ENCODE assay signal across 8 cellular contexts in the genomic region with DNA sequence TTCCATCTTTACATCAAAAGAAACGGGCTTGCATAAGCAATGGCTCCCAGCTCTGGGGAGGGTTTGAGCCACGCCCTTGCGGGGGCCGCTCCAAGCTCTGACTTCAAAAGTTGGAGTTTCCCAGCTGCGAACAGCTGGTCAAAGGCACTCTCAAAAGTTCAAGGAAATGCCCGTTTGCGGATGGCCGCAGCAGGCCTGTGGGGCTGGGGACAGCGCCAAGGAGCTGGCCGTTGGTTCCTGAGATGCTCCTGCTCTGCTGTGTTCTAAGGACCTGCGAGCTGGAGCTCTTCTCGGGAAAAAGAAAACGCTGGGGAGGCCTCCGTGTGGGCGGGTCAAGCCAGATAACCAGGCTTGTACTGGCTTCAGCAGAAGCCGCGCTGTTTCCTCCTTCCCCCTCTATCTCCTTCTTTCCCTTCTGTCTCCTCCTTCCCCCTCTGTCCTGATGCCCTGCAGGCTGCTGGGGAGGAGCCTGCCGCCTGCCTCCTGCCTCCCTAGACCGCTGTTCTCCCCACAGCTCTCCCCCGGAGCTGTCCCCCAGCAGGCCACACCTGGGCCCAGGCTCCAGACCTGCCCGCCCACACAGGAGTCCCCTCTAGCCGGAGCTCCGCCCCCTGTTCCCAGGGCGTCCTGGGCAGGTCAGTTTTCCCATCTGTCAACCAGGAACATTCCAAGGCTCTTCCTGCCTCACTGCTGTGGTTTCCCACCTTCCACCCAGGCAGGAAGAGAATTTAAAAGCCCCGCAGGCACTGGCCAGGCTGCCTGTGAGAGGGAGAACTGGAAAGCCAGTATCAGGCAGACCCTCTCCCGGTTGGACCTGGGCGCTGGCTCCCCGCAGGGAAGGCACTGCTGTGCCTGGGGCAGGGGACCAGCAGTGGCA. TPM values are rescaled to one million over a fixed set of nuclear protein-coding genes. Genes with fewer than 3 reads are reported as not detected.
DNase-seq lines count a peak whose midpoint lies in the region; ATAC-seq and TF ChIP-seq lines count a peak whose summit lies in the region.
"Had no signal": no experiment of that assay in that cellular context is flagged by ENCODE, and none has a peak within 500 bp of the region (broad histone marks: within the 10 kb centered on the region; RNA-seq: fewer than 3 reads in every experiment).

No MANE protein-coding gene starts in this region.

- no peaks in the 10 kb centered on the region for H3K9me3 Mint-ChIP-seq in endodermal cell
- no peaks in the 10 kb centered on the region for H3K9me3 Mint-ChIP-seq in CD8-positive, alpha-beta T cell
- H3K9me3 Mint-ChIP-seq: T-cell had no signal

- WGBS in endodermal cell (ENCODE audit: insufficient coverage in 1 of 2, insufficient read length in 1 of 2), 2 experiments, result 10 to 26% methylated on average over 11 to 28 of the region's 28 CpGs

- H3K4me1 ChIP-seq in HEK293 (ENCODE audit: control insufficient read depth, insufficient read depth, low read length), result no peaks in the 10 kb centered on the region; the same call in 1 of the 2 replicates
- H3K4me1 ChIP-seq in PC-9 (replicated peaks; ENCODE audit: insufficient read depth), result peaks cover 10% of the 10 kb centered on the region; the same call in 1 of the 2 replicates
- H3K4me1 ChIP-seq in endodermal cell (ENCODE audit: control insufficient read depth, insufficient read depth, low read length), result no peaks in the 10 kb centered on the region
- peaks cover 12% of the 10 kb centered on the region for H3K4me1 ChIP-seq in mucosa of descending colon (ENCODE audit: low read depth)
- H3K4me1 ChIP-seq in CD8-positive, alpha-beta T cell (ENCODE audit: insufficient read depth, low read length), result no peaks in the 10 kb centered on the region

- peaks cover 0 to 22% of the 10 kb centered on the region in 2 experiments; a peak in 1 of 3 replicates for H3K36me3 ChIP-seq in HEK293 (ENCODE audit: control insufficient read depth in 2 of 2, insufficient read depth in 1 of 2, low read length in 2 of 2)
- H3K36me3 ChIP-seq in PC-9 (ENCODE audit: low read depth), result peaks cover 21% of the 10 kb centered on the region; the same call in 1 of the 2 replicates
- H3K36me3 ChIP-seq in endodermal cell (ENCODE audit: control insufficient read depth, insufficient read depth, low read length), result peaks cover 22% of the 10 kb centered on the region
- H3K36me3 ChIP-seq in mucosa of descending colon (ENCODE audit: low read depth), result no peaks in the 10 kb centered on the region
- no peaks in the 10 kb centered on the region for H3K36me3 ChIP-seq in CD8-positive, alpha-beta T cell (ENCODE audit: insufficient read depth, low read length)

- no peaks in the 10 kb centered on the region for H4K20me1 ChIP-seq in PC-9 (ENCODE audit: insufficient read depth)

- H3K79me2 ChIP-seq in PC-9 (ENCODE audit: low read depth), result no peaks in the 10 kb centered on the region

- H3K27ac Mint-ChIP-seq in endodermal cell, result peak overlapping the region; percentile 81
- H3K27ac Mint-ChIP-seq in CD8-positive, alpha-beta T cell, result no peak overlapping the region
- H3K27ac Mint-ChIP-seq: T-cell had no signal

- peak overlapping the region; percentile 73 for H2AFZ ChIP-seq in PC-9

- H3K9me2 ChIP-seq in PC-9 (ENCODE audit: insufficient read depth), result no peaks in the 10 kb centered on the region

- peaks cover 11% of the 10 kb centered on the region for H3K36me3 Mint-ChIP-seq in endodermal cell (ENCODE audit: low read depth)
- H3K36me3 Mint-ChIP-seq in CD8-positive, alpha-beta T cell, result peaks cover 26% of the 10 kb centered on the region

- DNase-seq in PC-9, result peak; percentile 63 to 76
- DNase-seq in endodermal cell, result peak; percentile 98
- DNase-seq in mucosa of descending colon, result peak; percentile 69 to 84 (median 74)
- no peak for DNase-seq in anterior cingulate cortex (lab: John Stamatoyannopoulos, UW)
- no peak for DNase-seq in NOMO-1 treated with DMSO at 0.1 percent for 48 hours (lab: John Stamatoyannopoulos, UW; ENCODE audit: unreplicated experiment)
- DNase-seq in CD8-positive, alpha-beta T cell, result no peak
- DNase-seq: T-cell had no signal

- peak overlapping the region; percentile 81 for H3K4me2 ChIP-seq in PC-9

- H3K27me3 ChIP-seq in PC-9 (ENCODE audit: insufficient read depth, low read depth), result no peaks in the 10 kb centered on the region
- H3K27me3 ChIP-seq in endodermal cell (ENCODE audit: control insufficient read depth, insufficient read depth, low read length, poor library complexity, severe bottlenecking), result no peaks in the 10 kb centered on the region
- no peaks in the 10 kb centered on the region for H3K27me3 ChIP-seq in CD8-positive, alpha-beta T cell (ENCODE audit: insufficient read depth, low read length)

- H3F3A ChIP-seq in PC-9 (ENCODE audit: insufficient read depth, low read depth), result peaks cover 12% of the 10 kb centered on the region

- intact Hi-C loops in PC-9 (cut with micrococcal nuclease; ENCODE audit: unreplicated experiment), result loop anchor here (10.0 kb wide), 1 partner anchor 423 kb away; a partner anchor contains a TSS
- intact Hi-C loops in mucosa of descending colon (cut with DNase I, micrococcal nuclease), result loop anchor here in 1 of 2 donors (10.0 kb wide), 1 partner anchor 243 kb away; no protein-coding TSS in a partner anchor
- intact Hi-C loops in CD8-positive, alpha-beta T cell (cut with DNase I, micrococcal nuclease), result no loop called here

- H3K9ac ChIP-seq in endodermal cell (ENCODE audit: extremely low read depth, low read length, poor library complexity, severe bottlenecking), result peak overlapping the region; percentile 38

- H3K4me3 Mint-ChIP-seq in endodermal cell, result peak overlapping the region; percentile 49
- no peak overlapping the region for H3K4me3 Mint-ChIP-seq in CD8-positive, alpha-beta T cell

- TF ChIP-seq CTCF in HEK293 (tag by site-specific recombination; IDR thresholded peaks at IDR 0.05) (no peak), PC-9 (conservative IDR thresholded peaks at IDR 0.05) (no peak), endodermal cell (conservative IDR thresholded peaks at IDR 0.05) (no peak), mucosa of descending colon (IDR thresholded peaks at IDR 0.05) (no peak)
- no peak for TF ChIP-seq CTCF in CD8-positive, alpha-beta T cell (IDR thresholded peaks at IDR 0.05)

- ATAC-seq in mucosa of descending colon, result peak; percentile 88
- ATAC-seq in CD8-positive, alpha-beta T cell, result no peak

- CTCF ChIA-PET in HEK293 (lab: Yijun Ruan, JAX) (interaction anchor here (0.6 to 2.6 kb wide), 17 partner anchors 9 to 378 kb away, joined by 3 to 23 read pairs (median 3); no protein-coding TSS in a partner anchor), PC-9 (lab: Charles Lee) (interaction anchor here (0.8 to 1.6 kb wide), 4 partner anchors 9 to 377 kb away, joined by 3 to 6 read pairs (median 5); no protein-coding TSS in a partner anchor)
- CTCF ChIA-PET in CD8-positive, alpha-beta T cell (lab: Charles Lee), result interaction anchor here (0.8 to 3.0 kb wide), 8 partner anchors 11 to 258 kb away, joined by 3 to 21 read pairs (median 4); no protein-coding TSS in a partner anchor

- H3K4me3 ChIP-seq in HEK293 (ENCODE audit: low read depth, low read length) (peak overlapping the region; percentile 36), PC-9 (peak overlapping the region; percentile 50; the same call in 1 of the 2 replicates), endodermal cell (ENCODE audit: low read length) (peak overlapping the region; percentile 68), mucosa of descending colon (no peak overlapping the region)
- no peak overlapping the region for H3K4me3 ChIP-seq in CD8-positive, alpha-beta T cell (ENCODE audit: low read depth, low read length)

- H3K27ac ChIP-seq in HEK293 (ENCODE audit: extremely low read depth, low read depth, low read length) (peak overlapping the region; percentile 35; the same call in 1 of the 2 replicates), PC-9 (no peak overlapping the region), endodermal cell (ENCODE audit: low read depth, low read length) (no peak overlapping the region)
- H3K27ac ChIP-seq in CD8-positive, alpha-beta T cell (ENCODE audit: low read depth, low read length), result no peak overlapping the region

- peaks cover 24% of the 10 kb centered on the region for H3K4me1 Mint-ChIP-seq in endodermal cell
- H3K4me1 Mint-ChIP-seq in CD8-positive, alpha-beta T cell (ENCODE audit: low read depth), result no peaks in the 10 kb centered on the region

- POLR2A ChIA-PET in HEK293 (lab: Yijun Ruan, JAX), result interaction anchor here (0.6 to 2.7 kb wide), 13 partner anchors 9 to 427 kb away, joined by 3 to 17 read pairs (median 5); a partner anchor contains a TSS
- POLR2A ChIA-PET in PC-9 (lab: Charles Lee; ENCODE audit: unreplicated experiment), result interaction anchor here (0.6 kb wide), 3 partner anchors 134 to 304 kb away, joined by 3 to 10 read pairs (median 5); no protein-coding TSS in a partner anchor
- POLR2A ChIA-PET in CD8-positive, alpha-beta T cell (lab: Charles Lee), result interaction anchor here (0.9 to 1.1 kb wide), 2 partner anchors 12 to 13 kb away, joined by 3 to 6 read pairs; no protein-coding TSS in a partner anchor

- BruUV-seq in PC-9 (replicated peaks; lab: Mats Ljungman, UMichigan), result no TSS peak

- no peaks in the 10 kb centered on the region for H3K9me3 ChIP-seq in HEK293 (ENCODE audit: control insufficient read depth, insufficient read depth, low read depth, low read length)
- H3K9me3 ChIP-seq in PC-9 (ENCODE audit: insufficient read depth, low read depth), result no peaks in the 10 kb centered on the region
- no peaks in the 10 kb centered on the region for H3K9me3 ChIP-seq in endodermal cell (ENCODE audit: control insufficient read depth, low read length)
- H3K9me3 ChIP-seq in mucosa of descending colon, result no peaks in the 10 kb centered on the region
- H3K9me3 ChIP-seq in CD8-positive, alpha-beta T cell (ENCODE audit: low read length), result no peaks in the 10 kb centered on the region

- no peaks in the 10 kb centered on the region for H3K27me3 Mint-ChIP-seq in endodermal cell (ENCODE audit: insufficient read depth)
- H3K27me3 Mint-ChIP-seq in CD8-positive, alpha-beta T cell (ENCODE audit: low read depth), result no peaks in the 10 kb centered on the region

TF ChIP-seq in HEK293, 187 proteins besides CTCF, POLR2A, EP300 and RAD21 (continues in another document):
- peak; percentile 98 for TF ChIP-seq ZNF341 (tag by site-specific recombination; IDR thresholded peaks at IDR 0.05; ENCODE audit: low read depth)
- peak; percentile 88 for TF ChIP-seq ZNF335 (tag by site-specific recombination; conservative IDR thresholded peaks at IDR 0.05)
- 0 out of 2 replicates have a peak, but pooled peaks have one; percentile 22 for TF ChIP-seq ZNF2 (tag by site-specific recombination; IDR thresholded peaks at IDR 0.05)
- peak; percentile 79 for TF ChIP-seq ZNF600 (tag by site-specific recombination; IDR thresholded peaks at IDR 0.05)

RNA-seq across cellular contexts. Expression of a gene that starts 14.1 kb away (rescaled TPM):
- total RNA-seq in PC-9 (2021) (10.9 and 14.6 TPM in 2 replicates), endodermal cell (10 to 100 TPM in 1 of 2 donors, 1 to 10 TPM in 1; 9.3 to 13.1 TPM), mucosa of descending colon (10 to 100 TPM in 2 of 3 donors, 1 to 10 TPM in 1; 5.9 to 34.7 (median 11.9) TPM)
- 11.6 TPM for polyA plus RNA-seq in endodermal cell (2013, experiment 1 of 2)
- polyA plus RNA-seq in endodermal cell (2013, experiment 2 of 2), result 11.6 TPM
- 10 to 100 TPM; 28.6 to 30.3 TPM for total RNA-seq in CD8-positive, alpha-beta T cell

RNA-seq across cellular contexts. Expression of a gene that starts 22.7 kb away (rescaled TPM):
- total RNA-seq in PC-9 (2021) (0.43 and 0.61 TPM in 2 replicates), endodermal cell (under 1 TPM; 0.29 to 0.44 TPM), mucosa of descending colon (1 to 10 TPM in 1 of 3 donors, under 1 TPM in 2; 0.58 to 5.1 (median 0.98) TPM)
- 0.14 TPM for polyA plus RNA-seq in endodermal cell (2013, experiment 1 of 2)
- polyA plus RNA-seq in endodermal cell (2013, experiment 2 of 2), result 0.50 TPM
- total RNA-seq in CD8-positive, alpha-beta T cell, result not detected
- total RNA-seq: T-cell had no signal

Comparison
In these comparisons a context has a peak if more than half of its experiments do, and no peak if none do; other contexts are left out.
1. H3K4me3 ChIP-seq: peak in HEK293 (single experiment), PC-9 (single experiment) and endodermal cell (single experiment); none in mucosa of descending colon (single experiment) and CD8-positive, alpha-beta T cell (single experiment).
2. DNase-seq: peak in PC-9 (2 of 2), endodermal cell (single experiment) and mucosa of descending colon (3 of 3); none in anterior cingulate cortex (0 of 58), NOMO-1 treated with DMSO at 0.1 percent for 48 hours (single experiment) and CD8-positive, alpha-beta T cell (0 of 7).